11 cellular contexts compared by ENCODE assay signal in the genomic region with DNA sequence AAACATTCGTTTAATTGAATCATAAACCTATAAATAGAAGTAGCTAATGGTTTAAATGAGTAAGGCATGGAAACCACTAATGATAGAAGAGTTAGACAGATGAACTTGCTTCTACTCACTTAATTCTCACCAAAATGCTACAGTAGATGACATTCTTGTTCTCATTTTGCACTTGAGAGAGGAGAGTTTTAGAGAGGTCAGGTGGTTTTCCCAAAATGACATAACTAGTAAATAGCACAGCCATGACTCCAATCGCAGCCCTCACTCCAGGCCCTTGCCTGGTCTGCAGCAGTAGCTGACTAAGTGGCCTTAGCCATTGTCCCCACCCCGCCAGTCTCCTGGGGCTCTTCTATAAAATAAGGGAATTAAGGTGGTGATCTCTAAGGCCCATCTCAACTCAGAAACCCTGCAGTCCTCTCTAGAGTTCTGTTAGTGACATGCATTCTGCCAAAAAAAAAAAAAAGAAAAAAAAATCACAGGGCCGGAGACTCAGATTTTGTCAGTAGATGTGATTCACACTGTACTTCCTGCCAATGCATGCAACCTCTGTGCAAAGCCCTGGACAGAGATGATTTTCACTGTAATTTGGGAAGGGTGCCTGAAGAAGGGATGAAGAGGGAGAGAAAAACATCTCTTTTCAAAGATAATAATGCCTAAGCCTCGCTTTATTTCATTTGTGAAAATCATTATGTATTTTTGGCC.
A peak's percentile ranks its signal among the peaks of the same experiment; 100 is the strongest.
DNase-seq lines count a peak whose midpoint lies in the region; ATAC-seq, FAIRE-seq and TF ChIP-seq lines count a peak whose summit lies in the region.
"Had no signal": no experiment of that assay in that cellular context is flagged by ENCODE, and none has a peak within 500 bp of the region (broad histone marks: within the 10 kb centered on the region; RNA-seq: fewer than 3 reads in every experiment).

No MANE protein-coding gene starts in this region.

- BruUV-seq in K562 (replicated peaks; lab: Mats Ljungman, UMichigan) = no TSS peak

- H3K27ac Mint-ChIP-seq in nephron progenitor cell = no peak overlapping the region

- DNase-seq in K562 (ENCODE audit: extremely low read depth in 1 of 4, low spot score in 3 of 4) = no peak
- DNase-seq in keratinocyte (ENCODE audit: low read depth, low spot score) = no peak
- DNase-seq in activated gamma-delta T cell treated with Interleukin-2 at 50 U/mL for 16 hours = no peak
- no peak for DNase-seq in nephron progenitor cell
- DNase-seq in Right ventricle myocardium superior = no peak
- DNase-seq: aorta, uterus had no signal

- no peak overlapping the region for H3K4me3 ChIP-seq in BLaER1
- H3K4me3 ChIP-seq in KMS-11 (IDR thresholded peaks at IDR 0.05; ENCODE audit: insufficient read depth, low read depth, low read length) = peak overlapping the region; percentile 41
- no peak overlapping the region for H3K4me3 ChIP-seq in K562
- no peak overlapping the region for H3K4me3 ChIP-seq in keratinocyte (ENCODE audit: control insufficient read depth in 2 of 3, extremely low read depth in 1 of 3, insufficient read depth in 2 of 3, low read depth in 1 of 3, low read length in 3 of 3)
- H3K4me3 ChIP-seq: uterus had no signal

- FAIRE-seq in K562 (lab: Jason Lieb, UNC) (no peak), keratinocyte (lab: Jason Lieb, UNC) (peak; percentile 48)
- FAIRE-seq: D721Med had no signal

- no peaks in the 10 kb centered on the region for H3K9me3 Mint-ChIP-seq in nephron progenitor cell

- dilution Hi-C loops in keratinocyte (cut with MboI; ENCODE audit: extremely low pct_ligation_motif_present, low sequenced_read_pairs) = no loop called here

- no peaks in the 10 kb centered on the region for H3K36me3 Mint-ChIP-seq in nephron progenitor cell (ENCODE audit: low read depth)

- H3K36me3 ChIP-seq in BLaER1 = no peaks in the 10 kb centered on the region
- H3K36me3 ChIP-seq in KMS-11 (ENCODE audit: insufficient read depth) = no peaks in the 10 kb centered on the region
- H3K36me3 ChIP-seq in K562 (ENCODE audit: control insufficient read depth, insufficient read depth, low read length) = no peaks in the 10 kb centered on the region; the same call in 2 of the 3 replicates
- no peaks in the 10 kb centered on the region for H3K36me3 ChIP-seq in keratinocyte (ENCODE audit: control insufficient read depth in 2 of 2, extremely low read depth in 1 of 2, insufficient read depth in 2 of 2, low read length in 2 of 2)
- H3K36me3 ChIP-seq: uterus had no signal

- H3K79me2 ChIP-seq in KMS-11 (ENCODE audit: insufficient read depth, low read depth) (no peaks in the 10 kb centered on the region), K562 (ENCODE audit: control insufficient read depth, insufficient read depth, low read length) (no peaks in the 10 kb centered on the region), keratinocyte (ENCODE audit: control insufficient read depth, insufficient read depth, low read length) (no peaks in the 10 kb centered on the region)

- H3K4me2 ChIP-seq in BLaER1 = peak overlapping the region; percentile 5; the same call in 1 of the 2 replicates
- H3K4me2 ChIP-seq in KMS-11 = peak overlapping the region; percentile 58
- H3K4me2 ChIP-seq in K562 (ENCODE audit: insufficient read depth, low read length) = no peak overlapping the region
- peak overlapping the region; percentile 29 for H3K4me2 ChIP-seq in keratinocyte (ENCODE audit: control insufficient read depth, extremely low read depth, insufficient read depth, low read depth, low read length)

- no peak overlapping the region for H3K9ac ChIP-seq in BLaER1
- peak overlapping the region; percentile 20; the same call in 1 of the 2 replicates for H3K9ac ChIP-seq in KMS-11
- no peak overlapping the region for H3K9ac ChIP-seq in K562 (ENCODE audit: insufficient read depth in 1 of 2, low read depth in 2 of 2, low read length in 2 of 2)
- no peak overlapping the region for H3K9ac ChIP-seq in keratinocyte (ENCODE audit: control insufficient read depth, extremely low read depth, insufficient read depth, low read length)

- peaks cover 13% of the 10 kb centered on the region for H3K4me1 Mint-ChIP-seq in nephron progenitor cell

- no peaks in the 10 kb centered on the region for H3K27me3 ChIP-seq in BLaER1
- no peaks in the 10 kb centered on the region for H3K27me3 ChIP-seq in KMS-11 (ENCODE audit: insufficient read depth, low read depth)
- H3K27me3 ChIP-seq in K562 (ENCODE audit: control insufficient read depth in 2 of 2, insufficient read depth in 2 of 2, low read length in 2 of 2) = no peaks in the 10 kb centered on the region
- H3K27me3 ChIP-seq in keratinocyte (ENCODE audit: control insufficient read depth, extremely low read depth, insufficient read depth, low read length) = no peaks in the 10 kb centered on the region
- H3K27me3 ChIP-seq: uterus had no signal

- H3K27me3 Mint-ChIP-seq in nephron progenitor cell (ENCODE audit: low read depth, poor library complexity) = peaks cover 6% of the 10 kb centered on the region

- CTCF ChIA-PET in K562 (lab: Yijun Ruan, JAX; ENCODE audit: low intra/inter-chr PET ratio) = no interaction called here

- 61% methylated on average over 4 of the region's 5 CpGs for WGBS in K562 (ENCODE audit: insufficient coverage, low coverage, missing lambda C conversion rate)

- no peak overlapping the region for H3K27ac ChIP-seq in BLaER1
- H3K27ac ChIP-seq in KMS-11 = peak overlapping the region; percentile 60; the same call in 1 of the 2 replicates
- H3K27ac ChIP-seq in K562 (ENCODE audit: extremely low read depth, low read depth, low read length) = no peak overlapping the region
- H3K27ac ChIP-seq in keratinocyte (ENCODE audit: control insufficient read depth, insufficient read depth, low read length) = peak overlapping the region; percentile 12
- H3K27ac ChIP-seq: uterus had no signal

- H3K9me3 ChIP-seq in BLaER1 (no peaks in the 10 kb centered on the region), K562 (replicated peaks; ENCODE audit: control insufficient read depth, insufficient read depth, low read depth, low read length) (no peaks in the 10 kb centered on the region; the same call in 1 of the 2 replicates), keratinocyte (ENCODE audit: control insufficient read depth, low read depth, low read length) (no peaks in the 10 kb centered on the region)
- H3K9me3 ChIP-seq: uterus had no signal

- POLR2A ChIA-PET in K562 (lab: Yijun Ruan, JAX) = interaction anchor here (1.1 to 1.4 kb wide), 2 partner anchors 7 to 9 kb away, joined by 4 read pairs; no protein-coding TSS in a partner anchor

- H3K4me1 ChIP-seq in BLaER1 (peaks cover 37% of the 10 kb centered on the region), KMS-11 (ENCODE audit: low read depth, poor library complexity, severe bottlenecking) (peaks cover 68% of the 10 kb centered on the region), K562 (replicated peaks in 1 of 2; ENCODE audit: control insufficient read depth in 2 of 2, insufficient read depth in 2 of 2, low read length in 2 of 2) (peaks cover 9 to 25% of the 10 kb centered on the region in 2 experiments; a peak in 4 of 5 replicates), keratinocyte (ENCODE audit: control insufficient read depth, extremely low read depth, insufficient read depth, low read length) (peaks cover 39% of the 10 kb centered on the region)
- H3K4me1 ChIP-seq: uterus had no signal

- TF ChIP-seq EP300 in K562 (IDR thresholded peaks at IDR 0.05; ENCODE audit: low read length) = no peak

- no peak overlapping the region; the same call in 1 of the 2 replicates for H2AFZ ChIP-seq in KMS-11 (ENCODE audit: low read depth)
- H2AFZ ChIP-seq in K562 (ENCODE audit: low read depth, low read length) = no peak overlapping the region
- no peak overlapping the region for H2AFZ ChIP-seq in keratinocyte (ENCODE audit: control insufficient read depth, low read length)

- intact Hi-C loops in K562 (cut with micrococcal nuclease) (no loop called here), Right ventricle myocardium superior (cut with DNase I) (loop anchor here (10.0 kb wide), 1 partner anchor 547 kb away; no protein-coding TSS in a partner anchor)

- H4K20me1 ChIP-seq in BLaER1 (no peaks in the 10 kb centered on the region), KMS-11 (ENCODE audit: insufficient read depth) (no peaks in the 10 kb centered on the region), K562 (replicated peaks; ENCODE audit: control insufficient read depth, insufficient read depth, low read length) (0 out of 2 replicates have a peak, but pooled peaks cover 3% of the 10 kb centered on the region), keratinocyte (ENCODE audit: control insufficient read depth, extremely low read depth, insufficient read depth, low read length) (no peaks in the 10 kb centered on the region)

- TF ChIP-seq RAD21 in K562 (CRISPR knock-in tag; conservative IDR thresholded peaks at IDR 0.05 in 1 of 2, IDR thresholded peaks at IDR 0.05 in 1 of 2) = no peak

- ATAC-seq in K562 (no peak), HG03039 (IDR thresholded peaks at IDR 0.05; ENCODE audit: unreplicated experiment) (no peak), Right ventricle myocardium superior (ENCODE audit: poor library complexity) (no peak)

- no peak for TF ChIP-seq POLR2A in K562 (conservative IDR thresholded peaks at IDR 0.05)

- H3K4me3 Mint-ChIP-seq in nephron progenitor cell = no peak overlapping the region

- TF ChIP-seq CTCF in KMS-11 (conservative IDR thresholded peaks at IDR 0.05; ENCODE audit: low read depth, low read length) = no peak
- TF ChIP-seq CTCF in K562 (IDR thresholded peaks at IDR 0.05 in 2 of 3, conservative IDR thresholded peaks at IDR 0.05 in 1 of 3; ENCODE audit: insufficient read depth in 2 of 3, low read depth in 1 of 3, low read length in 3 of 3) = no peak
- TF ChIP-seq CTCF in keratinocyte (optimal IDR thresholded peaks at IDR 0.05 in 1 of 3, IDR thresholded peaks at IDR 0.05 in 1 of 3, conservative IDR thresholded peaks at IDR 0.05 in 1 of 3; ENCODE audit: extremely low read depth in 1 of 3, insufficient read depth in 2 of 3, low read length in 3 of 3) = no peak
- TF ChIP-seq CTCF in nephron progenitor cell (IDR thresholded peaks at IDR 0.05) = no peak

- H3K9me1 ChIP-seq in K562 (ENCODE audit: control insufficient read depth, insufficient read depth, low read length) (no peaks in the 10 kb centered on the region), keratinocyte (ENCODE audit: control insufficient read depth, extremely low read depth, insufficient read depth, low read length) (peaks cover 2% of the 10 kb centered on the region)

- in situ Hi-C loops in K562 (cut with MboI) = no loop called here

TF ChIP-seq in K562, 482 proteins besides CTCF, POLR2A, EP300 and RAD21 (continues in another document):
- TF ChIP-seq ZNF384 (IDR thresholded peaks at IDR 0.05; ENCODE audit: low read depth, low read length) = peak; percentile 40; the same call in 1 of the 2 replicates
- no peak for TF ChIP-seq CCAR2 (IDR thresholded peaks at IDR 0.05; ENCODE audit: low read depth, low read length)

Comparison
In these comparisons a context has a peak if more than half of its experiments do, and no peak if none do; other contexts are left out.
1. H3K27ac ChIP-seq: peak in KMS-11 (single experiment) and keratinocyte (single experiment); none in BLaER1 (single experiment) and K562 (single experiment).